ENCODE assay signal across 8 cellular contexts in the genomic region with DNA sequence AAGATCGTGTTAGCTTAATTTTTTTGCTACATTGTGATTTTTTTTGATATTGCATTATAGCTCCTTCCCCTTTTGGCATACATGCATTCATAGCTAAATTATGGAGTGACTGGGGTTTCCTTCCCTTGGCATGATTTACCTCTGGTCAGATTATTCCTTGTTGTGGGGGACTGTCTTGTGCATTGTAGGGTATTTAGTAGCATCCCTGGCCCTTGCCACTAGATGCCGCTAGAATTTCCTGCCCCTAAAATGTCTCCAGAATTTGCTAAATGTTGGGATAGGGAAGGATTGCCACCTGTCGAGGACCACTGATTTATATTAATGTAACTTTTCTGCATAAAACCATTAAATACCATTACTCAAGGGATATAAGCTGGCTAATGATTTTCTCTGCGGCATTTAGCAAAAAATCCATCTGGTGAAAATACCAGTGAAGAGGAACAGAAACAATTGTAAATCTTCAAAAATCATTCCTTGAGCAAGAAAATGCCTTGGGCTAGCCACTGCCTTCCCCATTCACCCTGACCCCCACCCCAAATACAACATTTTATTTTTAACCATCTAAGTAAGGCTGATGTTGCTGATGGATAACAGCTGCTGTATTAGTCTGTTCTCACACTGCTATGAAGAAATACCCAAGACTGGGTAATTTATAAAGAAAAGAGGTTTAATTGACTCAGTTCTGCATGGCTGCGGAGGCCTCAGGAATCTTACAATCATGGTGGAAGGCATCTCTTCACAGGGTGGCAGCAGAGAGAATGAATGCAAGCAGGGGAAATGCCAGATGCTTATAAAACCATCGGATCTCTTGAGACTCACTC.
A peak's percentile ranks its signal among the peaks of the same experiment; 100 is the strongest.
DNase-seq lines count a peak whose midpoint lies in the region; ATAC-seq and TF ChIP-seq lines count a peak whose summit lies in the region.

No MANE protein-coding gene starts in this region.

- intact Hi-C loops in Right ventricle myocardium inferior (cut with DNase I) = loop anchor here (5.0 kb wide), 1 partner anchor 1013 kb away; no protein-coding TSS in a partner anchor
- intact Hi-C loops in cardiac septum (cut with DNase I) = loop anchor here (2.0 kb wide), 2 partner anchors 527 to 559 kb away; partner anchors contain the start of gene KCNJ2
- intact Hi-C loops in left colon (cut with DNase I, micrococcal nuclease) = loop anchor here in 1 of 2 donors (5.0 kb wide), 1 partner anchor 538 kb away; no protein-coding TSS in a partner anchor

- DNase-seq in Right ventricle myocardium inferior (ENCODE audit: missing footprints) = no peak
- DNase-seq in cardiac septum (ENCODE audit: low spot score) = no peak
- DNase-seq in RWPE1 (ENCODE audit: low spot score) = peak; percentile 20
- DNase-seq in glomerular visceral epithelial cell (ENCODE audit: extremely low spot score) = peak; percentile 58
- no peak for DNase-seq in left colon
- DNase-seq in putamen (ENCODE audit: low spot score) = no peak

- H3K27ac ChIP-seq in RWPE1 (peak overlapping the region; percentile 32; the same call in 1 of the 2 replicates), temporal lobe (ENCODE audit: low read depth, low read length) (peak overlapping the region; percentile 47)

- POLR2A ChIA-PET in RWPE1 (lab: Yijun Ruan, JAX; ENCODE audit: low non-redundant PET) = no interaction called here

- CTCF ChIA-PET in RWPE1 (lab: Yijun Ruan, JAX) = interaction anchor here (0.5 to 1.0 kb wide), 6 partner anchors 10 to 568 kb away, joined by 3 to 4 read pairs (median 3); no protein-coding TSS in a partner anchor

- peak; percentile 75 for TF ChIP-seq CTCF in RWPE1 (conservative IDR thresholded peaks at IDR 0.05; ENCODE audit: low read depth)

- ATAC-seq in Right ventricle myocardium inferior (peak; percentile 49), left colon (no peak), HG02571 (IDR thresholded peaks at IDR 0.05; ENCODE audit: unreplicated experiment) (no peak)

Comparison
In these comparisons a context has a peak if more than half of its experiments do, and no peak if none do; other contexts are left out.
1. DNase-seq: peak in RWPE1 (single experiment) and glomerular visceral epithelial cell (single experiment); none in Right ventricle myocardium inferior (single experiment), cardiac septum (single experiment), left colon (0 of 2) and putamen (single experiment).